ENCODE assay signal across 29 cellular contexts in the genomic region with DNA sequence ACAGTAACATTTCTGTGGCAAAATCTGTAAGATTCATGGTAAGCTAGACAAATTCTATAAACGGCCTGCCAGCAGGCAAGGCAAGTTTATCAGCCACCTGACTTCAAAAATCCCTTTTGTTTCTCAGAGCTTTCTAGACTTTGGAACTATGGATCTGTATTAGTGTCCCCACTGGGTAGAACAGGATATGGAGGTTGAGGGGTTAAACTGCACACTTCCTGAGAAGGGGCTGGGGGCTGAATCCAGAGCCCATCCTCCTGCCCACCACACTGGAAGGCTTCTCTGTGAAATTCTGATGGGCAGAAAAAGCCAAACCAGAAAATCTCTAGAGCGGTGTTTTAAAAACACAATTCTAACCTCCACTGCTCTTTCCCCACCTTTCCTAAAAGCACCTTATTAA.
"Had no signal": no experiment of that assay in that cellular context is flagged by ENCODE, and none has a peak within 500 bp of the region (broad histone marks: within the 10 kb centered on the region; RNA-seq: fewer than 3 reads in every experiment).

No MANE protein-coding gene starts in this region.

- H3K27me3 ChIP-seq: ascending aorta, breast epithelium, cardiac muscle cell, dorsolateral prefrontal cortex, esophagus squamous epithelium, gastroesophageal sphincter had no signal

- H3K9me3 ChIP-seq: ascending aorta, breast epithelium, esophagus squamous epithelium, gastroesophageal sphincter had no signal

- H3K4me3 ChIP-seq: ascending aorta, breast epithelium, cardiac muscle cell, dorsolateral prefrontal cortex, esophagus squamous epithelium, gastroesophageal sphincter had no signal

- H3K4me1 ChIP-seq: ascending aorta, breast epithelium, esophagus squamous epithelium, gastroesophageal sphincter had no signal

- H3K36me3 ChIP-seq: breast epithelium, cardiac muscle cell, WERI-Rb-1 had no signal

- ATAC-seq: activated CD4-positive, alpha-beta T cell treated with anti-CD3 and anti-CD28 coated beads for 36 hours; activated naive CD4-positive, alpha-beta T cell treated with anti-CD3 and anti-CD28 coated beads, Interleukin-2, amount 50 U/mL, for 72 hours; activated T-cell treated with anti-CD3 and anti-CD28 coated beads, Interleukin-2, amount 50 U/mL, for 72 hours; gastroesophageal sphincter; T-helper 17 cell had no signal

- DNase-seq: activated B cell treated with CpG ODN at 0.5 μM for 24 hours; activated CD4-positive, alpha-beta memory T cell treated with anti-CD3 and anti-CD28 coated beads, Interleukin-2, amount 10 ng/mL, durations not matched to agents 7 days and 5 days; activated CD4-positive, alpha-beta T cell treated with anti-CD3 and anti-CD28 coated beads for 36 hours; activated CD4-positive, alpha-beta T cell treated with anti-CD3 and anti-CD28 coated beads, Interleukin-2, amount 10 ng/mL, durations not matched to agents 7 days and 5 days; activated CD4-positive, alpha-beta T cell treated with anti-CD3 and anti-CD28 coated beads, Interleukin-2, amount 50 U/mL, for 4 hours; activated CD4-positive, CD25-positive, alpha-beta regulatory T cell treated with anti-CD3 and anti-CD28 coated beads, Interleukin-2, amount 50 U/mL, for 72 hours; activated CD8-positive, alpha-beta memory T cell treated with anti-CD3 and anti-CD28 coated beads, Interleukin-2, amount 50 U/mL, for 48 hours; activated gamma-delta T cell; activated naive CD4-positive, alpha-beta T cell; activated naive CD4-positive, alpha-beta T cell treated with anti-CD3 and anti-CD28 coated beads, Interleukin-2, amount 10 ng/mL, durations not matched to agents 7 days and 5 days; activated naive CD8-positive, alpha-beta T cell treated with anti-CD3 and anti-CD28 coated beads, Interleukin-2, amount 10 ng/mL, durations not matched to agents 7 days and 5 days; activated T-cell treated with anti-CD3 and anti-CD28 coated beads for 4 hours; activated T-cell treated with anti-CD3 and anti-CD28 coated beads, Interleukin-2, amount 50 U/mL, for 24 hours; activated T-cell treated with anti-CD3 and anti-CD28 coated beads, Interleukin-2, amount 50 U/mL, for 72 hours; cortex of kidney; dorsolateral prefrontal cortex; effector memory CD4-positive, alpha-beta T cell; esophagus squamous epithelium; foreskin melanocyte; T-helper 1 cell; T-helper 17 cell; T1000; WERI-Rb-1 had no signal

- H3K27ac ChIP-seq: ascending aorta, breast epithelium, cardiac muscle cell, dorsolateral prefrontal cortex, epithelial cell of prostate, esophagus squamous epithelium, gastroesophageal sphincter, WERI-Rb-1 had no signal
